Comparison of ENCODE assay signal across 14 cellular contexts in genomic region chr1:204583909-204584632, GRCh38.
DNase-seq lines count a peak whose midpoint lies in the region; ATAC-seq and TF ChIP-seq lines count a peak whose summit lies in the region.
"Had no signal": no experiment of that assay in that cellular context is flagged by ENCODE, and none has a peak within 500 bp of the region (broad histone marks: within the 10 kb centered on the region; RNA-seq: fewer than 3 reads in every experiment).

No MANE protein-coding gene starts in this region.

- peaks cover 18% of the 10 kb centered on the region for H3K4me1 Mint-ChIP-seq in activated naive CD4-positive, alpha-beta T cell treated with anti-CD3 and anti-CD28 coated beads for 36 hours (ENCODE audit: low read depth)

- H3K4me1 ChIP-seq in prostate gland (replicated peaks): no peaks in the 10 kb centered on the region
- H3K4me1 ChIP-seq: SJSA1 had no signal

- peaks cover 6% of the 10 kb centered on the region for H3K36me3 Mint-ChIP-seq in activated naive CD4-positive, alpha-beta T cell treated with anti-CD3 and anti-CD28 coated beads for 36 hours (ENCODE audit: low read depth)

- H3K4me3 ChIP-seq in prostate gland: no peak overlapping the region
- H3K4me3 ChIP-seq: coronary artery, SJSA1 had no signal

- peak; percentile 19 for DNase-seq in NCI-H2171 treated with DMSO at 0.1 percent for 48 hours (lab: John Stamatoyannopoulos, UW)
- DNase-seq in NCI-H2171 (lab: John Stamatoyannopoulos, UW): no peak
- peak; percentile 74 to 79 for DNase-seq in NCI-H2081 (lab: John Stamatoyannopoulos, UW)
- DNase-seq in amniotic epithelial cell (ENCODE audit: low read depth): peak; percentile 39
- peak; percentile 20 for DNase-seq in prostate gland (ENCODE audit: low spot score)
- no peak for DNase-seq in activated naive CD4-positive, alpha-beta T cell treated with anti-CD3 and anti-CD28 coated beads for 36 hours
- DNase-seq in HEK293T (ENCODE audit: extremely low spot score): no peak
- DNase-seq: activated CD4-positive, CD25-positive, alpha-beta regulatory T cell treated with anti-CD3 and anti-CD28 coated beads, Interleukin-2, amount 50 U/mL, for 72 hours; activated naive CD4-positive, alpha-beta T cell treated with Interleukin-2 at 50 U/mL for 16 hours; NCI-H226 had no signal

- POLR2A ChIA-PET in HEK293T (lab: Yijun Ruan, JAX): no interaction called here

- TF ChIP-seq CTCF in prostate gland (IDR thresholded peaks at IDR 0.05): no peak

- no peaks in the 10 kb centered on the region for H3K36me3 ChIP-seq in prostate gland
- H3K36me3 ChIP-seq: SJSA1 had no signal

- no peak for ATAC-seq in GM18858 (IDR thresholded peaks at IDR 0.05; ENCODE audit: unreplicated experiment)

- H3K4me3 Mint-ChIP-seq in activated naive CD4-positive, alpha-beta T cell treated with anti-CD3 and anti-CD28 coated beads for 36 hours: no peak overlapping the region
- H3K4me3 Mint-ChIP-seq: stimulated activated naive CD8-positive, alpha-beta T cell treated with anti-CD3 and anti-CD28 coated beads, Interleukin-15, Interleukin-2, amounts not matched to agents 100 ng/mL and 50 ng/mL, for 24 hours had no signal

- 71% methylated on average over 4 of the region's 4 CpGs for WGBS in prostate gland

- no peak for TF ChIP-seq POLR2A in prostate gland (IDR thresholded peaks at IDR 0.05)

- no peak overlapping the region for H3K27ac Mint-ChIP-seq in activated naive CD4-positive, alpha-beta T cell treated with anti-CD3 and anti-CD28 coated beads for 36 hours
- H3K27ac Mint-ChIP-seq: stimulated activated naive CD8-positive, alpha-beta T cell treated with anti-CD3 and anti-CD28 coated beads, Interleukin-15, Interleukin-2, amounts not matched to agents 100 ng/mL and 50 ng/mL, for 24 hours had no signal

- no peaks in the 10 kb centered on the region for H3K27me3 ChIP-seq in prostate gland (replicated peaks; ENCODE audit: insufficient read depth)

- no peak overlapping the region for H3K27ac ChIP-seq in prostate gland
- H3K27ac ChIP-seq: coronary artery, SJSA1 had no signal

- H3K9me3 ChIP-seq in prostate gland: no peaks in the 10 kb centered on the region
- H3K9me3 ChIP-seq: SJSA1 had no signal

- H3K9me3 Mint-ChIP-seq in activated naive CD4-positive, alpha-beta T cell treated with anti-CD3 and anti-CD28 coated beads for 36 hours: no peaks in the 10 kb centered on the region
- H3K9me3 Mint-ChIP-seq: stimulated activated naive CD8-positive, alpha-beta T cell treated with anti-CD3 and anti-CD28 coated beads, Interleukin-15, Interleukin-2, amounts not matched to agents 100 ng/mL and 50 ng/mL, for 24 hours had no signal

- no peaks in the 10 kb centered on the region for H3K27me3 Mint-ChIP-seq in activated naive CD4-positive, alpha-beta T cell treated with anti-CD3 and anti-CD28 coated beads for 36 hours (ENCODE audit: low read depth)
- H3K27me3 Mint-ChIP-seq: stimulated activated naive CD8-positive, alpha-beta T cell treated with anti-CD3 and anti-CD28 coated beads, Interleukin-15, Interleukin-2, amounts not matched to agents 100 ng/mL and 50 ng/mL, for 24 hours had no signal

- intact Hi-C loops in prostate gland (cut with DNase I): no loop called here
- intact Hi-C loops in activated naive CD4-positive, alpha-beta T cell treated with anti-CD3 and anti-CD28 coated beads for 36 hours (cut with micrococcal nuclease): no loop called here

- CTCF ChIA-PET in activated naive CD4-positive, alpha-beta T cell treated with anti-CD3 and anti-CD28 coated beads for 36 hours (lab: Charles Lee): interaction anchor here (0.7 kb wide), 1 partner anchor 238 kb away, joined by 3 read pairs; no protein-coding TSS in a partner anchor
- CTCF ChIA-PET in HEK293T (lab: Yijun Ruan, JAX): interaction anchor here (0.6 kb wide), 1 partner anchor 224 kb away, joined by 6 read pairs; no protein-coding TSS in a partner anchor

TF ChIP-seq in HEK293T, 16 proteins besides CTCF, POLR2A, EP300 and RAD21:
- TF ChIP-seq ARNT (IDR thresholded peaks at IDR 0.05) (no peak), FOXM1 (IDR thresholded peaks at IDR 0.05; ENCODE audit: borderline replicate concordance) (no peak), FOXK2 (IDR thresholded peaks at IDR 0.05) (no peak), ELF4 (IDR thresholded peaks at IDR 0.05) (no peak), SP1 (IDR thresholded peaks at IDR 0.05) (no peak), NFRKB (IDR thresholded peaks at IDR 0.05) (no peak), FOXA1 (IDR thresholded peaks at IDR 0.05) (no peak)

Comparison
In these comparisons a context has a peak if more than half of its experiments do, and no peak if none do; other contexts are left out.
1. DNase-seq: peak in NCI-H2171 treated with DMSO at 0.1 percent for 48 hours (single experiment), NCI-H2081 (2 of 2), amniotic epithelial cell (single experiment) and prostate gland (single experiment); none in NCI-H2171 (single experiment), activated naive CD4-positive, alpha-beta T cell treated with anti-CD3 and anti-CD28 coated beads for 36 hours (single experiment) and HEK293T (single experiment).